ENCODE assay signal across 1 cellular context in genomic region chr1:61077676-61078521, GRCh38.
TF ChIP-seq lines count a peak whose summit lies in the region.

No MANE protein-coding gene starts in this region.

TF ChIP-seq in HepG2, 621 proteins besides CTCF, POLR2A, EP300 and RAD21 (continued from another document and continues in another):
- TF ChIP-seq ZNF772 (CRISPR knock-in tag; IDR thresholded peaks at IDR 0.05) (no peak), ZBTB49 (CRISPR knock-in tag; IDR thresholded peaks at IDR 0.05; ENCODE audit: borderline replicate concordance) (no peak), DPF2 (CRISPR knock-in tag; IDR thresholded peaks at IDR 0.05; ENCODE audit: borderline replicate concordance, low read depth) (no peak), PAX8 (CRISPR knock-in tag; IDR thresholded peaks at IDR 0.05; ENCODE audit: borderline replicate concordance) (no peak), ZNF775 (CRISPR knock-in tag; IDR thresholded peaks at IDR 0.05; ENCODE audit: borderline replicate concordance) (no peak), ZKSCAN8 (CRISPR knock-in tag; IDR thresholded peaks at IDR 0.05; ENCODE audit: borderline replicate concordance) (no peak), ZNF512 (CRISPR knock-in tag; IDR thresholded peaks at IDR 0.05) (no peak), ZMYM4 (CRISPR knock-in tag; IDR thresholded peaks at IDR 0.05) (peak; percentile 70; the same call in 1 of the 2 replicates), GLI4 (CRISPR knock-in tag; IDR thresholded peaks at IDR 0.05; ENCODE audit: borderline replicate concordance) (no peak), ZNF296 (CRISPR knock-in tag; conservative IDR thresholded peaks at IDR 0.05) (no peak), ATF4 (CRISPR knock-in tag; IDR thresholded peaks at IDR 0.05) (no peak), BATF2 (CRISPR knock-in tag; IDR thresholded peaks at IDR 0.05) (no peak), PATZ1 (CRISPR knock-in tag; IDR thresholded peaks at IDR 0.05) (0 out of 2 replicates have a peak, but pooled peaks have one; percentile 9), DRAP1 (CRISPR knock-in tag; IDR thresholded peaks at IDR 0.05) (no peak), AGO2 (optimal IDR thresholded peaks at IDR 0.05; ENCODE audit: low read depth, low read length) (no peak), KDM6A (CRISPR knock-in tag; IDR thresholded peaks at IDR 0.05; ENCODE audit: low read depth) (no peak), IKZF1 (IDR thresholded peaks at IDR 0.05) (no peak), SIN3B (IDR thresholded peaks at IDR 0.05; ENCODE audit: low read length) (no peak), IRF2 (CRISPR knock-in tag; IDR thresholded peaks at IDR 0.05) (peak; percentile 27; the same call in 1 of the 2 replicates), ZNF3 (CRISPR knock-in tag; IDR thresholded peaks at IDR 0.05) (no peak), ZNF362 (CRISPR knock-in tag; IDR thresholded peaks at IDR 0.05; ENCODE audit: borderline replicate concordance) (peak; percentile 58; the same call in 1 of the 2 replicates), CC2D1A (CRISPR knock-in tag; IDR thresholded peaks at IDR 0.05) (no peak), ZNF382 (CRISPR knock-in tag; IDR thresholded peaks at IDR 0.05; ENCODE audit: borderline replicate concordance) (no peak), THAP7 (CRISPR knock-in tag; IDR thresholded peaks at IDR 0.05) (no peak), ZNF605 (CRISPR knock-in tag; IDR thresholded peaks at IDR 0.05) (no peak), ZNF225 (CRISPR knock-in tag; IDR thresholded peaks at IDR 0.05) (no peak), ZBTB43 (CRISPR knock-in tag; conservative IDR thresholded peaks at IDR 0.05) (no peak), ZNF766 (CRISPR knock-in tag; IDR thresholded peaks at IDR 0.05; ENCODE audit: borderline replicate concordance) (no peak), KDM2A (CRISPR knock-in tag; IDR thresholded peaks at IDR 0.05; ENCODE audit: borderline replicate concordance, low read depth) (no peak), ZNF280D (CRISPR knock-in tag; IDR thresholded peaks at IDR 0.05) (no peak), ZMAT3 (CRISPR knock-in tag; conservative IDR thresholded peaks at IDR 0.05) (no peak), TFDP2 (CRISPR knock-in tag; IDR thresholded peaks at IDR 0.05) (no peak), SMARCE1 (IDR thresholded peaks at IDR 0.05; ENCODE audit: borderline replicate concordance) (no peak), ZNF260 (CRISPR knock-in tag; IDR thresholded peaks at IDR 0.05; ENCODE audit: borderline replicate concordance, low read depth) (no peak), ARID5B (CRISPR knock-in tag; IDR thresholded peaks at IDR 0.05) (peak; percentile 52; the same call in 1 of the 2 replicates), PBX2 (CRISPR knock-in tag; IDR thresholded peaks at IDR 0.05) (peak; percentile 88), REPIN1 (CRISPR knock-in tag; IDR thresholded peaks at IDR 0.05; ENCODE audit: borderline replicate concordance, low read depth) (no peak), GTF2F1 (IDR thresholded peaks at IDR 0.05; ENCODE audit: low read length) (no peak), PHF20 (CRISPR knock-in tag; IDR thresholded peaks at IDR 0.05) (no peak)
